1 cellular context compared by ENCODE assay signal in genomic region chr16:57995721-57996405, GRCh38.
TF ChIP-seq lines count a peak whose summit lies in the region.

No MANE protein-coding gene starts in this region.

TF ChIP-seq in HepG2, 621 proteins besides CTCF, POLR2A, EP300 and RAD21:
- TF ChIP-seq SALL2 (CRISPR knock-in tag; IDR thresholded peaks at IDR 0.05) (no peak), FOXA3 (CRISPR knock-in tag; IDR thresholded peaks at IDR 0.05) (no peak), RBM22 (optimal IDR thresholded peaks at IDR 0.05; ENCODE audit: low read length) (peak; percentile 61), MIXL1 (CRISPR knock-in tag; IDR thresholded peaks at IDR 0.05) (no peak), ATF7 (IDR thresholded peaks at IDR 0.05) (no peak), ATF7 (CRISPR knock-in tag; IDR thresholded peaks at IDR 0.05) (no peak), PLSCR1 (CRISPR knock-in tag; IDR thresholded peaks at IDR 0.05; ENCODE audit: borderline replicate concordance) (no peak)
